ENCODE assay signal across 18 cellular contexts in genomic region chr12:17999174-17999801, GRCh38.
DNase-seq lines count a peak whose midpoint lies in the region; TF ChIP-seq lines count a peak whose summit lies in the region.
"Had no signal": no experiment of that assay in that cellular context is flagged by ENCODE, and none has a peak within 500 bp of the region (broad histone marks: within the 10 kb centered on the region; RNA-seq: fewer than 3 reads in every experiment).

No MANE protein-coding gene starts in this region.

- CTCF ChIA-PET in HEK293 (lab: Yijun Ruan, JAX), result no interaction called here

- H3K9me3 ChIP-seq in HEK293 (ENCODE audit: control insufficient read depth, insufficient read depth, low read depth, low read length), result no peaks in the 10 kb centered on the region

- peak; percentile 0 for DNase-seq in DMS 273 (lab: John Stamatoyannopoulos, UW; ENCODE audit: unreplicated experiment)
- no peak for DNase-seq in DMS 273 treated with DMSO at 0.1 percent for 48 hours (lab: John Stamatoyannopoulos, UW)
- DNase-seq in NCI-H748 (lab: John Stamatoyannopoulos, UW; ENCODE audit: unreplicated experiment), result peak; percentile 1
- no peak for DNase-seq in NCI-H748 treated with DMSO at 0.1 percent for 48 hours (lab: John Stamatoyannopoulos, UW)
- peak; percentile 11 for DNase-seq in OCI-M1 (lab: John Stamatoyannopoulos, UW)
- no peak for DNase-seq in NCI-H2107 (lab: John Stamatoyannopoulos, UW)
- DNase-seq: AML-193; Caco-2; Calu3; CD4-positive, alpha-beta T cell; CD8-positive, alpha-beta T cell; DMS79 treated with DMSO at 0.1 percent for 48 hours; GF-D8 had no signal

- H3K36me3 ChIP-seq in HEK293 (ENCODE audit: control insufficient read depth in 2 of 2, insufficient read depth in 1 of 2, low read length in 2 of 2), result no peaks in the 10 kb centered on the region
- H3K36me3 ChIP-seq: BLaER1 treated with 17β-estradiol and CSF1 and Interleukin-3, amounts not matched to agents 10 nM and 100 nM had no signal

- H3K4me1 ChIP-seq in HEK293 (ENCODE audit: control insufficient read depth, insufficient read depth, low read length), result no peaks in the 10 kb centered on the region
- H3K4me1 ChIP-seq: A549; BLaER1 treated with 17β-estradiol and CSF1 and Interleukin-3, amounts not matched to agents 10 nM and 100 nM; Caco-2 had no signal

- POLR2A ChIA-PET in HEK293 (lab: Yijun Ruan, JAX), result no interaction called here

- H3K4me3 ChIP-seq in HEK293 (ENCODE audit: low read depth, low read length), result no peak overlapping the region
- H3K4me3 ChIP-seq: A549; BLaER1 treated with 17β-estradiol and CSF1 and Interleukin-3, amounts not matched to agents 10 nM and 100 nM had no signal

- no peak overlapping the region for H3K27ac ChIP-seq in HEK293 (ENCODE audit: extremely low read depth, low read depth, low read length)
- H3K27ac ChIP-seq: 22Rv1; A549; BLaER1 treated with 17β-estradiol and CSF1 and Interleukin-3, amounts not matched to agents 10 nM and 100 nM; C4-2B had no signal

- TF ChIP-seq CTCF in HEK293 (tag by site-specific recombination; IDR thresholded peaks at IDR 0.05), result no peak

TF ChIP-seq in HEK293, 187 proteins besides CTCF, POLR2A, EP300 and RAD21:
- TF ChIP-seq ZNF529 (tag by site-specific recombination; IDR thresholded peaks at IDR 0.05; ENCODE audit: insufficient replicate concordance), result no peak
- TF ChIP-seq TRIM28 (IDR thresholded peaks at IDR 0.05; ENCODE audit: borderline replicate concordance, low read length), result peak; percentile 55; the same call in 1 of the 2 replicates
- peak; percentile 88 for TF ChIP-seq SETDB1 (IDR thresholded peaks at IDR 0.05; ENCODE audit: insufficient read length, low read length)
TF ChIP-seq in HEK293: peak in this region for 2.

Comparison
In these comparisons a context has a peak if more than half of its experiments do, and no peak if none do; other contexts are left out.
1. DNase-seq: peak in DMS 273 (single experiment), NCI-H748 (single experiment) and OCI-M1 (single experiment); none in DMS 273 treated with DMSO at 0.1 percent for 48 hours (single experiment), NCI-H748 treated with DMSO at 0.1 percent for 48 hours (single experiment) and NCI-H2107 (single experiment).